ENCODE assay signal across 2 cellular contexts in the genomic region with DNA sequence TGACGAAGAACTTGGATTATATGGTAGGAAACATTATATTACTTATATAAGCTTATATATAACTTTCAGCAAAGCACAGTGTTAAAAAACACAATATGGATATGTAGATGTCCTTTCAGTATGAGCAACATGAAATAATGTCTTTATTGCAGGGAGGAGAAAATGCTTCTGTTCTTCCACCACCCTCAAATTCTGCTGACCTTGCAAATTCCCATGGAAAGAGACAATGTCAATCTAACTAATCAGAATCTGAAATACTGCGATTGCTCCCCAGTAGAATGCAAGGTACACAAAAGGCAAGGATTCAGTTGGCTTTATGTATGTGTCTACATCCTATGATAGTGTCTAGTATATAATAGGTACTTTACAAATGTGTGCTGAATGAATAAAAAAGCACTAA.
A peak's percentile ranks its signal among the peaks of the same experiment; 100 is the strongest.
TF ChIP-seq lines count a peak whose summit lies in the region.

No MANE protein-coding gene starts in this region.

TF ChIP-seq in HepG2, 621 proteins besides CTCF, POLR2A, EP300 and RAD21:
- TF ChIP-seq MXI1 (IDR thresholded peaks at IDR 0.05; ENCODE audit: borderline replicate concordance, low read depth, low read length) = no peak
- no peak for TF ChIP-seq KLF13 (CRISPR knock-in tag; IDR thresholded peaks at IDR 0.05)
- no peak for TF ChIP-seq KMT2A (CRISPR knock-in tag; IDR thresholded peaks at IDR 0.05)
- no peak for TF ChIP-seq POLR2G (IDR thresholded peaks at IDR 0.05; ENCODE audit: low read depth, low read length)
- no peak for TF ChIP-seq HDAC1 (CRISPR knock-in tag; IDR thresholded peaks at IDR 0.05)
- TF ChIP-seq MAFF (IDR thresholded peaks at IDR 0.05; ENCODE audit: low read depth, low read length) = peak; percentile 100
- peak; percentile 99 to 100 for TF ChIP-seq MAFK (conservative IDR thresholded peaks at IDR 0.05 in 1 of 2, IDR thresholded peaks at IDR 0.05 in 1 of 2; ENCODE audit: low read length in 2 of 2)
- TF ChIP-seq ZFP41 (CRISPR knock-in tag; IDR thresholded peaks at IDR 0.05; ENCODE audit: borderline replicate concordance) = no peak

TF ChIP-seq in K562, 482 proteins besides CTCF, POLR2A, EP300 and RAD21:
- TF ChIP-seq MYBL2 (IDR thresholded peaks at IDR 0.05; ENCODE audit: low read depth) (no peak), MYBL2 (CRISPR knock-in tag; IDR thresholded peaks at IDR 0.05; ENCODE audit: borderline replicate concordance) (no peak), BMI1 (IDR thresholded peaks at IDR 0.05; ENCODE audit: low read length) (no peak), USF2 (CRISPR knock-in tag; IDR thresholded peaks at IDR 0.05) (no peak), TAF9B (IDR thresholded peaks at IDR 0.05; ENCODE audit: partially characterized antibody) (no peak), NR2C1 (IDR thresholded peaks at IDR 0.05) (no peak), NR2C1 (tag; IDR thresholded peaks at IDR 0.05) (no peak), MCM5 (IDR thresholded peaks at IDR 0.05; ENCODE audit: low read depth) (no peak), ZNF316 (IDR thresholded peaks at IDR 0.05) (peak; percentile 87), JUND (IDR thresholded peaks at IDR 0.05; ENCODE audit: borderline replicate concordance, low read depth, low read length) (no peak), JUND (tag; IDR thresholded peaks at IDR 0.05; ENCODE audit: borderline replicate concordance, low read depth, low read length) (no peak), MEIS2 (IDR thresholded peaks at IDR 0.05; ENCODE audit: partially characterized antibody) (no peak), CBFB (CRISPR knock-in tag; IDR thresholded peaks at IDR 0.05) (no peak), ZBTB49 (CRISPR knock-in tag; IDR thresholded peaks at IDR 0.05; ENCODE audit: borderline replicate concordance) (no peak), FOXM1 (IDR thresholded peaks at IDR 0.05; ENCODE audit: low read depth) (no peak), FOXM1 (CRISPR knock-in tag; IDR thresholded peaks at IDR 0.05; ENCODE audit: low read depth) (no peak), CHD2 (IDR thresholded peaks at IDR 0.05; ENCODE audit: low read depth, low read length) (no peak), MAFF (IDR thresholded peaks at IDR 0.05; ENCODE audit: low read length) (peak; percentile 97), DMBX1 (CRISPR knock-in tag; IDR thresholded peaks at IDR 0.05; ENCODE audit: borderline replicate concordance) (no peak), POLR3G (IDR thresholded peaks at IDR 0.05; ENCODE audit: extremely low read depth, insufficient read length, insufficient replicate concordance) (no peak), ZNF431 (CRISPR knock-in tag; IDR thresholded peaks at IDR 0.05) (no peak), POLR2AphosphoS5 (IDR thresholded peaks at IDR 0.05; ENCODE audit: control insufficient read depth, insufficient read depth, low read depth, low read length) (no peak), RNF219 (CRISPR knock-in tag; IDR thresholded peaks at IDR 0.05) (no peak), MAFK (IDR thresholded peaks at IDR 0.05; ENCODE audit: low read length) (peak; percentile 99), IRF1 (CRISPR knock-in tag; IDR thresholded peaks at IDR 0.05; ENCODE audit: borderline replicate concordance) (no peak), RBM34 (IDR thresholded peaks at IDR 0.05; ENCODE audit: borderline replicate concordance, insufficient read depth, low read length) (no peak), TCF15 (CRISPR knock-in tag; IDR thresholded peaks at IDR 0.05) (no peak), MCM3 (IDR thresholded peaks at IDR 0.05) (no peak), MAFG (tag; conservative IDR thresholded peaks at IDR 0.05) (peak; percentile 88), NCOA1 (IDR thresholded peaks at IDR 0.05; ENCODE audit: low read depth) (no peak), NR2F6 (CRISPR knock-in tag; IDR thresholded peaks at IDR 0.05) (no peak), SMARCA5 (IDR thresholded peaks at IDR 0.05) (no peak), ZBTB5 (IDR thresholded peaks at IDR 0.05) (no peak), C11orf30 (IDR thresholded peaks at IDR 0.05; ENCODE audit: low read depth) (peak; percentile 78), EZH2 (IDR thresholded peaks at IDR 0.05; ENCODE audit: borderline replicate concordance, low read depth, low read length) (no peak)
- TF ChIP-seq, protein P1, sequence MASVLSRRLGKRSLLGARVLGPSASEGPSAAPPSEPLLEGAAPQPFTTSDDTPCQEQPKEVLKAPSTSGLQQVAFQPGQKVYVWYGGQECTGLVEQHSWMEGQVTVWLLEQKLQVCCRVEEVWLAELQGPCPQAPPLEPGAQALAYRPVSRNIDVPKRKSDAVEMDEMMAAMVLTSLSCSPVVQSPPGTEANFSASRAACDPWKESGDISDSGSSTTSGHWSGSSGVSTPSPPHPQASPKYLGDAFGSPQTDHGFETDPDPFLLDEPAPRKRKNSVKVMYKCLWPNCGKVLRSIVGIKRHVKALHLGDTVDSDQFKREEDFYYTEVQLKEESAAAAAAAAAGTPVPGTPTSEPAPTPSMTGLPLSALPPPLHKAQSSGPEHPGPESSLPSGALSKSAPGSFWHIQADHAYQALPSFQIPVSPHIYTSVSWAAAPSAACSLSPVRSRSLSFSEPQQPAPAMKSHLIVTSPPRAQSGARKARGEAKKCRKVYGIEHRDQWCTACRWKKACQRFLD (CRISPR knock-in tag; IDR thresholded peaks at IDR 0.05) = no peak
- TF ChIP-seq, protein P2, sequence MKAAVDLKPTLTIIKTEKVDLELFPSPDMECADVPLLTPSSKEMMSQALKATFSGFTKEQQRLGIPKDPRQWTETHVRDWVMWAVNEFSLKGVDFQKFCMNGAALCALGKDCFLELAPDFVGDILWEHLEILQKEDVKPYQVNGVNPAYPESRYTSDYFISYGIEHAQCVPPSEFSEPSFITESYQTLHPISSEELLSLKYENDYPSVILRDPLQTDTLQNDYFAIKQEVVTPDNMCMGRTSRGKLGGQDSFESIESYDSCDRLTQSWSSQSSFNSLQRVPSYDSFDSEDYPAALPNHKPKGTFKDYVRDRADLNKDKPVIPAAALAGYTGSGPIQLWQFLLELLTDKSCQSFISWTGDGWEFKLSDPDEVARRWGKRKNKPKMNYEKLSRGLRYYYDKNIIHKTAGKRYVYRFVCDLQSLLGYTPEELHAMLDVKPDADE (conservative IDR thresholded peaks at IDR 0.05; ENCODE audit: control insufficient read depth, low read depth, low read length) = no peak
